Comparison of ENCODE assay signal across 19 cellular contexts in the genomic region with DNA sequence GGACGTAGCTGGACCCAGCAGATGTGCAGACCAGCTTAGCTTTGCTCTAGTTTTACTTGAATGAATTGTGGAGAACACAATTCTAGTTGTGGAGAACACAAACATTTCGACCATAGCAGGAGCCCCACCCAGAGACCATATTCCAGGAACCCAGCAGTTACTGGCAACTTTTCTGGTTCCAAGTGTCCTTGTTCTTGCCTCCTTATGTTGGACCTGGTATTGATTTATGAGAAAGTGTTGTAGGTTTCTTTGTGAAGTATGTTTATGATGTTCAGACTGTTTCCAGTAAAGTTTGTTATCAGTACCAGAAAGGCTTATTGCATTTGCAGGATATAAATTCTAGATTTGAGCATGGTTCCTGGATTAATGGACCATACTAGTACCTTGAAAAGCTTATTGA. TPM values are rescaled to one million over a fixed set of nuclear protein-coding genes. Genes with fewer than 3 reads are reported as not detected.
A peak's percentile ranks its signal among the peaks of the same experiment; 100 is the strongest.
DNase-seq lines count a peak whose midpoint lies in the region; ATAC-seq and TF ChIP-seq lines count a peak whose summit lies in the region.
"Had no signal": no experiment of that assay in that cellular context is flagged by ENCODE, and none has a peak within 500 bp of the region (broad histone marks: within the 10 kb centered on the region; RNA-seq: fewer than 3 reads in every experiment).

No MANE protein-coding gene starts in this region.

- no peak overlapping the region for H3K9ac ChIP-seq in IMR-90 (ENCODE audit: low read depth, low read length)
- no peak overlapping the region for H3K9ac ChIP-seq in trophoblast cell (ENCODE audit: low read length)

- intact Hi-C loops in IMR-90 (cut with micrococcal nuclease) (no loop called here), esophagus muscularis mucosa (cut with DNase I) (no loop called here), mucosa of descending colon (cut with DNase I, micrococcal nuclease) (no loop called here), Right ventricle myocardium inferior (cut with DNase I) (no loop called here)

- no peak overlapping the region for H4K5ac ChIP-seq in IMR-90 (ENCODE audit: low read depth, low read length)

- WGBS in IMR-90 (ENCODE audit: extremely low coverage in 2 of 2, insufficient read length in 1 of 2), 2 experiments, result no CpG with 5 or more reads among the region's 2 CpGs
- WGBS in esophagus muscularis mucosa, result 90% methylated on average over 2 of the region's 2 CpGs
- no CpG with 5 or more reads among the region's 2 CpGs for WGBS in trophoblast cell (ENCODE audit: extremely low coverage, insufficient coverage, insufficient read length)

- no peak overlapping the region for H2BK20ac ChIP-seq in IMR-90 (ENCODE audit: low read depth, low read length)

- H3K36me3 ChIP-seq in IMR-90 (ENCODE audit: control insufficient read depth, insufficient read depth, low read length), result no peaks in the 10 kb centered on the region
- no peaks in the 10 kb centered on the region for H3K36me3 ChIP-seq in esophagus muscularis mucosa
- no peaks in the 10 kb centered on the region for H3K36me3 ChIP-seq in mucosa of descending colon (ENCODE audit: low read depth)
- no peaks in the 10 kb centered on the region for H3K36me3 ChIP-seq in trophoblast cell (ENCODE audit: control insufficient read depth in 1 of 2, insufficient read depth in 2 of 2, low read length in 2 of 2)

- H3K56ac ChIP-seq in IMR-90 (ENCODE audit: extremely low read depth, insufficient read depth, low read length), result no peak overlapping the region

- no peak overlapping the region for H2BK12ac ChIP-seq in trophoblast cell (ENCODE audit: low read length)

- H2AK5ac ChIP-seq in IMR-90 (ENCODE audit: low read depth, low read length) (no peak overlapping the region), trophoblast cell (ENCODE audit: low read length) (no peak overlapping the region)

- H3K9me3 ChIP-seq in IMR-90 (ENCODE audit: control insufficient read depth, insufficient read depth, low read length) (no peaks in the 10 kb centered on the region), esophagus muscularis mucosa (no peaks in the 10 kb centered on the region), mucosa of descending colon (no peaks in the 10 kb centered on the region), trophoblast cell (ENCODE audit: insufficient read depth, low read depth, low read length) (peaks cover 2% of the 10 kb centered on the region)
- H3K9me3 ChIP-seq: A549 had no signal

- H3K27ac Mint-ChIP-seq in stimulated activated effector memory CD8-positive, alpha-beta T cell treated with anti-CD3 and anti-CD28 coated beads, Interleukin-12 subunit alpha, Interleukin-12 subunit beta, amount 100 ng/mL, for 72 hours, result no peak overlapping the region
- H3K27ac Mint-ChIP-seq: CD4-positive, alpha-beta memory T cell; GM23338; H9 had no signal

- H4K91ac ChIP-seq in IMR-90 (ENCODE audit: insufficient read depth, low read depth, low read length) (no peak overlapping the region), trophoblast cell (ENCODE audit: low read depth, low read length) (no peak overlapping the region)

- H3K9me3 Mint-ChIP-seq in stimulated activated effector memory CD8-positive, alpha-beta T cell treated with anti-CD3 and anti-CD28 coated beads, Interleukin-12 subunit alpha, Interleukin-12 subunit beta, amount 100 ng/mL, for 72 hours, result no peaks in the 10 kb centered on the region
- H3K9me3 Mint-ChIP-seq: GM23338, H9 had no signal

- peaks cover 41 to 79% of the 10 kb centered on the region in 2 experiments for H3K79me1 ChIP-seq in IMR-90 (ENCODE audit: low read depth in 1 of 2, low read length in 2 of 2)
- H3K79me1 ChIP-seq in trophoblast cell (ENCODE audit: low read length), result no peaks in the 10 kb centered on the region

- H4K12ac ChIP-seq in trophoblast cell (ENCODE audit: low read depth, low read length), result no peak overlapping the region

- H3K4me1 Mint-ChIP-seq in stimulated activated effector memory CD8-positive, alpha-beta T cell treated with anti-CD3 and anti-CD28 coated beads, Interleukin-12 subunit alpha, Interleukin-12 subunit beta, amount 100 ng/mL, for 72 hours, result no peaks in the 10 kb centered on the region
- H3K4me1 Mint-ChIP-seq: CD4-positive, alpha-beta memory T cell; GM23338 had no signal

- H3K14ac ChIP-seq in IMR-90 (replicated peaks; ENCODE audit: low read depth, low read length) (0 out of 2 replicates have a peak overlapping the region, but pooled peaks have one; percentile 39), trophoblast cell (ENCODE audit: low read length) (no peak overlapping the region)

- H3K4me3 Mint-ChIP-seq in stimulated activated effector memory CD8-positive, alpha-beta T cell treated with anti-CD3 and anti-CD28 coated beads, Interleukin-12 subunit alpha, Interleukin-12 subunit beta, amount 100 ng/mL, for 72 hours, result no peak overlapping the region
- H3K4me3 Mint-ChIP-seq: CD4-positive, alpha-beta memory T cell; GM23338; H9 had no signal

- H3K79me2 ChIP-seq in trophoblast cell (ENCODE audit: control insufficient read depth, insufficient read depth, low read length, poor library complexity), result no peaks in the 10 kb centered on the region

- dilution Hi-C loops in IMR-90 (cut with HindIII; ENCODE audit: low sequenced_read_pairs, unreplicated experiment), result no loop called here

- CTCF ChIA-PET in IMR-90 (lab: Yijun Ruan, JAX), result no interaction called here

- H3K18ac ChIP-seq in IMR-90 (ENCODE audit: low read depth, low read length) (no peak overlapping the region), trophoblast cell (ENCODE audit: low read length) (peak overlapping the region; percentile 39)

- H2BK120ac ChIP-seq in IMR-90 (ENCODE audit: low read depth, low read length) (no peak overlapping the region), trophoblast cell (ENCODE audit: insufficient read depth, low read length, poor library complexity) (no peak overlapping the region)

- POLR2A ChIA-PET in IMR-90 (lab: Charles Lee; ENCODE audit: unreplicated experiment), result no interaction called here

- TF ChIP-seq CTCF in IMR-90 (conservative IDR thresholded peaks at IDR 0.05; ENCODE audit: low read depth, low read length), result no peak
- no peak for TF ChIP-seq CTCF in esophagus muscularis mucosa (IDR thresholded peaks at IDR 0.05)
- TF ChIP-seq CTCF in mucosa of descending colon (IDR thresholded peaks at IDR 0.05), result no peak

- H4K8ac ChIP-seq in IMR-90 (ENCODE audit: low read depth in 2 of 2, low read length in 2 of 2) (no peak overlapping the region), trophoblast cell (ENCODE audit: low read depth, low read length) (no peak overlapping the region)

- no peak for ATAC-seq in IMR-90 (ENCODE audit: low read depth)
- ATAC-seq in mucosa of descending colon, result peak; percentile 53
- no peak for ATAC-seq in stimulated activated effector memory CD8-positive, alpha-beta T cell treated with anti-CD3 and anti-CD28 coated beads, Interleukin-12 subunit alpha, Interleukin-12 subunit beta, amount 100 ng/mL, for 72 hours
- ATAC-seq in Right ventricle myocardium inferior, result no peak
- ATAC-seq: A549, GM23338, HCT116 had no signal

- no TSS peak for BruUV-seq in IMR-90 (replicated peaks; lab: Mats Ljungman, UMichigan)

- peaks cover 32% of the 10 kb centered on the region for H3K9me1 ChIP-seq in IMR-90 (ENCODE audit: insufficient read depth, low read length)

- no peak overlapping the region for H3K4me2 ChIP-seq in IMR-90 (ENCODE audit: low read depth, low read length)
- H3K4me2 ChIP-seq in trophoblast cell (ENCODE audit: low read length), result no peak overlapping the region
- H3K4me2 ChIP-seq: A549, GM23338 had no signal

- H3K4me3 ChIP-seq in IMR-90 (ENCODE audit: insufficient read depth, low read depth, low read length) (no peak overlapping the region), esophagus muscularis mucosa (no peak overlapping the region), mucosa of descending colon (no peak overlapping the region), trophoblast cell (ENCODE audit: low read depth, low read length) (no peak overlapping the region)
- H3K4me3 ChIP-seq: A549, GM23338 had no signal

- TF ChIP-seq EP300 in esophagus muscularis mucosa (IDR thresholded peaks at IDR 0.05), result no peak

- H3K23ac ChIP-seq in IMR-90 (ENCODE audit: low read depth, low read length) (no peak overlapping the region), trophoblast cell (ENCODE audit: low read length) (no peak overlapping the region)

- H2BK5ac ChIP-seq in IMR-90 (ENCODE audit: low read depth, low read length, poor library complexity, severe bottlenecking) (no peak overlapping the region), trophoblast cell (ENCODE audit: low read depth, low read length, poor library complexity) (no peak overlapping the region)

- no peak overlapping the region for H3K27ac ChIP-seq in IMR-90 (ENCODE audit: insufficient read depth, low read length)
- H3K27ac ChIP-seq in esophagus muscularis mucosa (replicated peaks in 1 of 4), result no peak overlapping the region
- no peak overlapping the region for H3K27ac ChIP-seq in trophoblast cell (ENCODE audit: low read depth, low read length)
- H3K27ac ChIP-seq: A549 had no signal

- H3K4me1 ChIP-seq in IMR-90 (ENCODE audit: control insufficient read depth, insufficient read depth, low read length) (peaks cover 25% of the 10 kb centered on the region), esophagus muscularis mucosa (peaks cover 4 to 9% (median 5%) of the 10 kb centered on the region in 4 donors), mucosa of descending colon (ENCODE audit: low read depth) (peaks cover 3% of the 10 kb centered on the region), trophoblast cell (ENCODE audit: control insufficient read depth in 1 of 2, insufficient read depth in 2 of 2, low read length in 2 of 2) (peaks cover 0 to 5% of the 10 kb centered on the region in 2 experiments)
- H3K4me1 ChIP-seq: A549 had no signal

- in situ Hi-C loops in IMR-90 (cut with MboI; ENCODE audit: low sequenced_read_pairs), result no loop called here

- TF ChIP-seq POLR2A in IMR-90 (IDR thresholded peaks at IDR 0.05; ENCODE audit: low read depth, low read length) (no peak), esophagus muscularis mucosa (IDR thresholded peaks at IDR 0.05; ENCODE audit: low read depth) (no peak)

- H3K4ac ChIP-seq in IMR-90 (ENCODE audit: low read depth, low read length) (no peak overlapping the region), trophoblast cell (ENCODE audit: low read depth, low read length) (no peak overlapping the region)

- no peak overlapping the region for H2AFZ ChIP-seq in IMR-90 (replicated peaks; ENCODE audit: low read length, poor library complexity)
- no peak overlapping the region for H2AFZ ChIP-seq in trophoblast cell (ENCODE audit: insufficient read depth, low read length, poor library complexity)
- H2AFZ ChIP-seq: GM23338 had no signal

- no peaks in the 10 kb centered on the region for H3K27me3 ChIP-seq in IMR-90 (ENCODE audit: control insufficient read depth, insufficient read depth, low read length)
- H3K27me3 ChIP-seq in esophagus muscularis mucosa, result no peaks in the 10 kb centered on the region
- no peaks in the 10 kb centered on the region for H3K27me3 ChIP-seq in trophoblast cell (ENCODE audit: insufficient read depth, low read length)

- H3K36me3 Mint-ChIP-seq in stimulated activated effector memory CD8-positive, alpha-beta T cell treated with anti-CD3 and anti-CD28 coated beads, Interleukin-12 subunit alpha, Interleukin-12 subunit beta, amount 100 ng/mL, for 72 hours, result no peaks in the 10 kb centered on the region
- H3K36me3 Mint-ChIP-seq: CD4-positive, alpha-beta memory T cell had no signal

- H2BK15ac ChIP-seq in IMR-90 (ENCODE audit: low read depth, low read length), result no peak overlapping the region

- DNase-seq in IMR-90 (no peak), esophagus muscularis mucosa (ENCODE audit: extremely low spot score) (peak; percentile 50), mucosa of descending colon (no peak), trophoblast cell (no peak), Right ventricle myocardium inferior (ENCODE audit: missing footprints) (no peak), NOMO-1 treated with DMSO at 0.1 percent for 48 hours (lab: John Stamatoyannopoulos, UW; ENCODE audit: unreplicated experiment) (no peak)
- DNase-seq in stimulated activated effector memory CD8-positive, alpha-beta T cell treated with anti-CD3 and anti-CD28 coated beads, Interleukin-12 subunit alpha, Interleukin-12 subunit beta, amount 100 ng/mL, for 72 hours (ENCODE audit: low spot score in 2 of 2), result no peak
- DNase-seq: 8988T; C1 segment of cervical spinal cord; Calu3; CD4-positive, alpha-beta memory T cell; COR-L47; DMS53; DMS79 treated with DMSO at 0.1 percent for 48 hours; GF-D8; H9 had no signal

- no peak overlapping the region for H2AK9ac ChIP-seq in IMR-90 (replicated peaks; ENCODE audit: low read depth, low read length, poor library complexity)

- no peak for TF ChIP-seq RAD21 in IMR-90 (IDR thresholded peaks at IDR 0.05; ENCODE audit: low read length)

- peaks cover 7% of the 10 kb centered on the region; the same call in 1 of the 2 replicates for H4K20me1 ChIP-seq in IMR-90 (ENCODE audit: insufficient read depth, low read length)

RNA-seq across cellular contexts. Expression of a gene that starts 51.0 kb away (rescaled TPM):
- total RNA-seq in IMR-90 (2012; rRNA removed) (297 and 326 TPM in 2 replicates), esophagus muscularis mucosa (100 to 1,000 TPM; 254 to 465 (median 368) TPM), mucosa of descending colon (10 to 100 TPM; 14.3 to 38.4 (median 33.6) TPM), Right ventricle myocardium inferior (90.4 TPM)
- 211 and 235 TPM in 2 replicates for polyA plus RNA-seq in IMR-90 (2012; rRNA removed)
- polyA plus RNA-seq in IMR-90 (2012; cell fraction: cytosol; rRNA removed), result 117 and 133 TPM in 2 replicates
- polyA plus RNA-seq in IMR-90 (2012; cell fraction: nucleus; rRNA removed; ENCODE audit: low replicate concordance), result 75.2 and 176 TPM in 2 replicates
- polyA plus RNA-seq in trophoblast cell (2013), result 26.6 and 27.0 TPM in 2 replicates
- polyA plus RNA-seq: CD4-positive, alpha-beta memory T cell had no signal
